Comparison of ENCODE assay signal across 8 cellular contexts in genomic region chr22:37498289-37498909, GRCh38. TPM values are rescaled to one million over a fixed set of nuclear protein-coding genes. Genes with fewer than 3 reads are reported as not detected.
A peak's percentile ranks its signal among the peaks of the same experiment; 100 is the strongest.
DNase-seq lines count a peak whose midpoint lies in the region; ATAC-seq, FAIRE-seq and TF ChIP-seq lines count a peak whose summit lies in the region.

No MANE protein-coding gene starts in this region.

- H4K20me1 ChIP-seq in DND-41 (ENCODE audit: insufficient read depth, low read length) (no peaks in the 10 kb centered on the region), smooth muscle cell (ENCODE audit: low read depth) (no peaks in the 10 kb centered on the region)

- H3K36me3 ChIP-seq in DND-41 (ENCODE audit: insufficient read depth, low read length) (no peaks in the 10 kb centered on the region), smooth muscle cell (ENCODE audit: low read depth) (no peaks in the 10 kb centered on the region), esophagus muscularis mucosa (peaks cover 0 to 38% (median 10%) of the 10 kb centered on the region in 4 donors)

- TF ChIP-seq EP300 in esophagus muscularis mucosa (IDR thresholded peaks at IDR 0.05): no peak

- FAIRE-seq in HTR-8/SVneo (lab: Jason Lieb, UNC): no peak

- no peaks in the 10 kb centered on the region for H3F3A ChIP-seq in smooth muscle cell (ENCODE audit: low read depth)

- TF ChIP-seq POLR2A in esophagus muscularis mucosa (IDR thresholded peaks at IDR 0.05; ENCODE audit: low read depth): no peak

- WGBS in smooth muscle cell (ENCODE audit: low lambda C conversion rate): 61% methylated on average over 15 of the region's 15 CpGs
- WGBS in esophagus muscularis mucosa: 68% methylated on average over 4 of the region's 15 CpGs

- peak; percentile 55 for DNase-seq in DND-41
- peak in 44 of 76 experiments; percentile 1 to 65 (median 28) for DNase-seq in HUDEP-2 (lab: John Stamatoyannopoulos, UW; ENCODE audit: unreplicated experiment in 76 of 76)
- DNase-seq in activated CD4-positive, alpha-beta T cell treated with anti-CD3 and anti-CD28 coated beads for 48 hours: peak; percentile 80
- peak; percentile 55 for DNase-seq in effector CD8-positive, alpha-beta T cell (lab: John Stamatoyannopoulos, UW)
- no peak for DNase-seq in smooth muscle cell (lab: John Stamatoyannopoulos, UW; ENCODE audit: unreplicated experiment)
- no peak for DNase-seq in HTR-8/SVneo (ENCODE audit: insufficient read length, low spot score)
- DNase-seq in esophagus muscularis mucosa (ENCODE audit: extremely low spot score): no peak

- no peak overlapping the region for H2AFZ ChIP-seq in DND-41 (ENCODE audit: low read depth, low read length)
- H2AFZ ChIP-seq in smooth muscle cell (ENCODE audit: low read depth): no peak overlapping the region

- intact Hi-C loops in esophagus muscularis mucosa (cut with DNase I): no loop called here

- H3K79me2 ChIP-seq in DND-41 (ENCODE audit: insufficient read depth, low read length) (no peaks in the 10 kb centered on the region), smooth muscle cell (ENCODE audit: low read depth) (no peaks in the 10 kb centered on the region)

- H3K9ac ChIP-seq in DND-41 (ENCODE audit: low read depth, low read length): no peak overlapping the region
- no peak overlapping the region for H3K9ac ChIP-seq in smooth muscle cell (ENCODE audit: low read depth)

- H3K4me2 ChIP-seq in DND-41 (ENCODE audit: insufficient read depth, low read length): no peak overlapping the region
- no peak overlapping the region for H3K4me2 ChIP-seq in smooth muscle cell

- no peaks in the 10 kb centered on the region for H3K9me3 ChIP-seq in DND-41 (ENCODE audit: insufficient read depth, low read length, severe bottlenecking)
- no peaks in the 10 kb centered on the region for H3K9me3 ChIP-seq in smooth muscle cell (replicated peaks; ENCODE audit: low read depth)
- no peaks in the 10 kb centered on the region for H3K9me3 ChIP-seq in esophagus muscularis mucosa

- H3K4me1 ChIP-seq in DND-41 (ENCODE audit: insufficient read depth, low read length): no peaks in the 10 kb centered on the region
- H3K4me1 ChIP-seq in smooth muscle cell (ENCODE audit: low read depth): no peaks in the 10 kb centered on the region
- H3K4me1 ChIP-seq in esophagus muscularis mucosa: peaks cover 32 to 44% (median 40%) of the 10 kb centered on the region in 4 donors

- ATAC-seq in DND-41 (ENCODE audit: insufficient read depth, low read depth): peak; percentile 84
- no peak for ATAC-seq in HG03432 (IDR thresholded peaks at IDR 0.05; ENCODE audit: unreplicated experiment)

- TF ChIP-seq CTCF in DND-41 (IDR thresholded peaks at IDR 0.05; ENCODE audit: borderline replicate concordance, extremely low read depth, low read length, poor library complexity, severe bottlenecking) (peak; percentile 80), smooth muscle cell (IDR thresholded peaks at IDR 0.05; ENCODE audit: borderline replicate concordance, insufficient read depth, poor library complexity, severe bottlenecking) (peak; percentile 30), esophagus muscularis mucosa (IDR thresholded peaks at IDR 0.05) (peak in 1 of 3 experiments; percentile 34)

- no peak overlapping the region for H3K4me3 ChIP-seq in DND-41 (ENCODE audit: low read depth in 1 of 2, low read length in 2 of 2)
- no peak overlapping the region for H3K4me3 ChIP-seq in smooth muscle cell
- no peak overlapping the region for H3K4me3 ChIP-seq in esophagus muscularis mucosa

- no peak overlapping the region for H3K27ac ChIP-seq in DND-41 (ENCODE audit: low read length)
- H3K27ac ChIP-seq in smooth muscle cell (ENCODE audit: low read depth): no peak overlapping the region
- no peak overlapping the region for H3K27ac ChIP-seq in esophagus muscularis mucosa (replicated peaks in 1 of 4)

- H3K27me3 ChIP-seq in DND-41 (ENCODE audit: insufficient read depth, low read length, poor library complexity) (no peaks in the 10 kb centered on the region), smooth muscle cell (ENCODE audit: low read depth) (no peaks in the 10 kb centered on the region), esophagus muscularis mucosa (peaks cover 0 to 80% (median 0%) of the 10 kb centered on the region in 4 donors)

RNA-seq across cellular contexts. Expression of gene MFNG, which starts 12.2 kb away (rescaled TPM):
- total RNA-seq in smooth muscle cell (not detected in 2 replicates), esophagus muscularis mucosa (10 to 100 TPM in 3 of 4 donors, 1 to 10 TPM in 1; 7.5 to 23.1 (median 18.5) TPM)
- 0.40 and 1.2 TPM in 2 replicates for polyA plus RNA-seq in smooth muscle cell

RNA-seq across cellular contexts. Expression of gene CARD10, which starts 20.8 kb away (rescaled TPM):
- total RNA-seq in smooth muscle cell (3.7 and 6.0 TPM in 2 replicates), esophagus muscularis mucosa (10 to 100 TPM in 2 of 4 donors, 1 to 10 TPM in 2; 6.0 to 15.3 (median 8.8) TPM)
- polyA plus RNA-seq in smooth muscle cell: 2.3 and 5.4 TPM in 2 replicates

Comparison
In these comparisons a context has a peak if more than half of its experiments do, and no peak if none do; other contexts are left out.
1. DNase-seq: peak in DND-41 (single experiment), HUDEP-2 (44 of 76), activated CD4-positive, alpha-beta T cell treated with anti-CD3 and anti-CD28 coated beads for 48 hours (single experiment) and effector CD8-positive, alpha-beta T cell (single experiment); none in smooth muscle cell (single experiment), HTR-8/SVneo (single experiment) and esophagus muscularis mucosa (single experiment).